In the genomic region with DNA sequence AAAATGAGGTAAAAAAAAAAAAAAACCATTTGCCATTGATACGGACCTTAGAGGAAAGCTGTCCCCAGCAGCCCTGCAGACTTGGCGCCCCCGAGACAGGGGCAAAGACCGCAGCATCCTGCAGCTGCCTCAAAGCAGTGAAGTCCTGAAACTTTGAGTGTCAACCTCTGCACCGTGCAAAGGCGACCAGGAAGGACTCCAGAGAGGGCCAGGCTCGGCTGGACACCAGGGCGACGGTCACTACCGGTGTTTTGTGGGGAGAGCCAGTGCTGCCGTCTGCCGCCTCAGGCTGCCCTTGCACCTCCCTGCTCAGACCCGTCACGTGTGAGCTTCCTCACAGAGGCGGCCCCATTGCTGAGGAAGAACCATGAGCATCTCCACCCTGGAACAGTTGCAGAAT, we compare ENCODE assay signal across 2 cellular contexts.
TF ChIP-seq lines count a peak whose summit lies in the region.

No MANE protein-coding gene starts in this region.

TF ChIP-seq in liver, 16 proteins besides CTCF, POLR2A, EP300 and RAD21 (continued from another document):
- TF ChIP-seq, protein P1, sequence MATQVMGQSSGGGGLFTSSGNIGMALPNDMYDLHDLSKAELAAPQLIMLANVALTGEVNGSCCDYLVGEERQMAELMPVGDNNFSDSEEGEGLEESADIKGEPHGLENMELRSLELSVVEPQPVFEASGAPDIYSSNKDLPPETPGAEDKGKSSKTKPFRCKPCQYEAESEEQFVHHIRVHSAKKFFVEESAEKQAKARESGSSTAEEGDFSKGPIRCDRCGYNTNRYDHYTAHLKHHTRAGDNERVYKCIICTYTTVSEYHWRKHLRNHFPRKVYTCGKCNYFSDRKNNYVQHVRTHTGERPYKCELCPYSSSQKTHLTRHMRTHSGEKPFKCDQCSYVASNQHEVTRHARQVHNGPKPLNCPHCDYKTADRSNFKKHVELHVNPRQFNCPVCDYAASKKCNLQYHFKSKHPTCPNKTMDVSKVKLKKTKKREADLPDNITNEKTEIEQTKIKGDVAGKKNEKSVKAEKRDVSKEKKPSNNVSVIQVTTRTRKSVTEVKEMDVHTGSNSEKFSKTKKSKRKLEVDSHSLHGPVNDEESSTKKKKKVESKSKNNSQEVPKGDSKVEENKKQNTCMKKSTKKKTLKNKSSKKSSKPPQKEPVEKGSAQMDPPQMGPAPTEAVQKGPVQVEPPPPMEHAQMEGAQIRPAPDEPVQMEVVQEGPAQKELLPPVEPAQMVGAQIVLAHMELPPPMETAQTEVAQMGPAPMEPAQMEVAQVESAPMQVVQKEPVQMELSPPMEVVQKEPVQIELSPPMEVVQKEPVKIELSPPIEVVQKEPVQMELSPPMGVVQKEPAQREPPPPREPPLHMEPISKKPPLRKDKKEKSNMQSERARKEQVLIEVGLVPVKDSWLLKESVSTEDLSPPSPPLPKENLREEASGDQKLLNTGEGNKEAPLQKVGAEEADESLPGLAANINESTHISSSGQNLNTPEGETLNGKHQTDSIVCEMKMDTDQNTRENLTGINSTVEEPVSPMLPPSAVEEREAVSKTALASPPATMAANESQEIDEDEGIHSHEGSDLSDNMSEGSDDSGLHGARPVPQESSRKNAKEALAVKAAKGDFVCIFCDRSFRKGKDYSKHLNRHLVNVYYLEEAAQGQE (IDR thresholded peaks at IDR 0.05), result no peak
- TF ChIP-seq, protein P2, sequence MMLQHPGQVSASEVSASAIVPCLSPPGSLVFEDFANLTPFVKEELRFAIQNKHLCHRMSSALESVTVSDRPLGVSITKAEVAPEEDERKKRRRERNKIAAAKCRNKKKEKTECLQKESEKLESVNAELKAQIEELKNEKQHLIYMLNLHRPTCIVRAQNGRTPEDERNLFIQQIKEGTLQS (IDR thresholded peaks at IDR 0.05), result no peak
- no peak for TF ChIP-seq HNF4A (conservative IDR thresholded peaks at IDR 0.05)
- no peak for TF ChIP-seq FOXA2 (IDR thresholded peaks at IDR 0.05)
- no peak for TF ChIP-seq NR2F2 (IDR thresholded peaks at IDR 0.05)
- TF ChIP-seq YY1 (IDR thresholded peaks at IDR 0.05), result no peak
- TF ChIP-seq SP1 (IDR thresholded peaks at IDR 0.05), result no peak
- TF ChIP-seq, protein P3, sequence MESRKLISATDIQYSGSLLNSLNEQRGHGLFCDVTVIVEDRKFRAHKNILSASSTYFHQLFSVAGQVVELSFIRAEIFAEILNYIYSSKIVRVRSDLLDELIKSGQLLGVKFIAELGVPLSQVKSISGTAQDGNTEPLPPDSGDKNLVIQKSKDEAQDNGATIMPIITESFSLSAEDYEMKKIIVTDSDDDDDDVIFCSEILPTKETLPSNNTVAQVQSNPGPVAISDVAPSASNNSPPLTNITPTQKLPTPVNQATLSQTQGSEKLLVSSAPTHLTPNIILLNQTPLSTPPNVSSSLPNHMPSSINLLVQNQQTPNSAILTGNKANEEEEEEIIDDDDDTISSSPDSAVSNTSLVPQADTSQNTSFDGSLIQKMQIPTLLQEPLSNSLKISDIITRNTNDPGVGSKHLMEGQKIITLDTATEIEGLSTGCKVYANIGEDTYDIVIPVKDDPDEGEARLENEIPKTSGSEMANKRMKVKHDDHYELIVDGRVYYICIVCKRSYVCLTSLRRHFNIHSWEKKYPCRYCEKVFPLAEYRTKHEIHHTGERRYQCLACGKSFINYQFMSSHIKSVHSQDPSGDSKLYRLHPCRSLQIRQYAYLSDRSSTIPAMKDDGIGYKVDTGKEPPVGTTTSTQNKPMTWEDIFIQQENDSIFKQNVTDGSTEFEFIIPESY (IDR thresholded peaks at IDR 0.05), result no peak
- TF ChIP-seq GABPA (IDR thresholded peaks at IDR 0.05 in 1 of 2, conservative IDR thresholded peaks at IDR 0.05 in 1 of 2), result no peak
- TF ChIP-seq HNF4G (IDR thresholded peaks at IDR 0.05), result no peak
- TF ChIP-seq, protein P4, sequence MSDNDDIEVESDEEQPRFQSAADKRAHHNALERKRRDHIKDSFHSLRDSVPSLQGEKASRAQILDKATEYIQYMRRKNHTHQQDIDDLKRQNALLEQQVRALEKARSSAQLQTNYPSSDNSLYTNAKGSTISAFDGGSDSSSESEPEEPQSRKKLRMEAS (IDR thresholded peaks at IDR 0.05), result no peak
- no peak for TF ChIP-seq JUND (IDR thresholded peaks at IDR 0.05)
- TF ChIP-seq FOXA1 (IDR thresholded peaks at IDR 0.05), result no peak
- TF ChIP-seq TAF1 (conservative IDR thresholded peaks at IDR 0.05), result no peak
TF ChIP-seq in liver: peak in this region for 0.

TF ChIP-seq in HepG2, 621 proteins besides CTCF, POLR2A, EP300 and RAD21 (continued from another document):
- TF ChIP-seq, protein P5, sequence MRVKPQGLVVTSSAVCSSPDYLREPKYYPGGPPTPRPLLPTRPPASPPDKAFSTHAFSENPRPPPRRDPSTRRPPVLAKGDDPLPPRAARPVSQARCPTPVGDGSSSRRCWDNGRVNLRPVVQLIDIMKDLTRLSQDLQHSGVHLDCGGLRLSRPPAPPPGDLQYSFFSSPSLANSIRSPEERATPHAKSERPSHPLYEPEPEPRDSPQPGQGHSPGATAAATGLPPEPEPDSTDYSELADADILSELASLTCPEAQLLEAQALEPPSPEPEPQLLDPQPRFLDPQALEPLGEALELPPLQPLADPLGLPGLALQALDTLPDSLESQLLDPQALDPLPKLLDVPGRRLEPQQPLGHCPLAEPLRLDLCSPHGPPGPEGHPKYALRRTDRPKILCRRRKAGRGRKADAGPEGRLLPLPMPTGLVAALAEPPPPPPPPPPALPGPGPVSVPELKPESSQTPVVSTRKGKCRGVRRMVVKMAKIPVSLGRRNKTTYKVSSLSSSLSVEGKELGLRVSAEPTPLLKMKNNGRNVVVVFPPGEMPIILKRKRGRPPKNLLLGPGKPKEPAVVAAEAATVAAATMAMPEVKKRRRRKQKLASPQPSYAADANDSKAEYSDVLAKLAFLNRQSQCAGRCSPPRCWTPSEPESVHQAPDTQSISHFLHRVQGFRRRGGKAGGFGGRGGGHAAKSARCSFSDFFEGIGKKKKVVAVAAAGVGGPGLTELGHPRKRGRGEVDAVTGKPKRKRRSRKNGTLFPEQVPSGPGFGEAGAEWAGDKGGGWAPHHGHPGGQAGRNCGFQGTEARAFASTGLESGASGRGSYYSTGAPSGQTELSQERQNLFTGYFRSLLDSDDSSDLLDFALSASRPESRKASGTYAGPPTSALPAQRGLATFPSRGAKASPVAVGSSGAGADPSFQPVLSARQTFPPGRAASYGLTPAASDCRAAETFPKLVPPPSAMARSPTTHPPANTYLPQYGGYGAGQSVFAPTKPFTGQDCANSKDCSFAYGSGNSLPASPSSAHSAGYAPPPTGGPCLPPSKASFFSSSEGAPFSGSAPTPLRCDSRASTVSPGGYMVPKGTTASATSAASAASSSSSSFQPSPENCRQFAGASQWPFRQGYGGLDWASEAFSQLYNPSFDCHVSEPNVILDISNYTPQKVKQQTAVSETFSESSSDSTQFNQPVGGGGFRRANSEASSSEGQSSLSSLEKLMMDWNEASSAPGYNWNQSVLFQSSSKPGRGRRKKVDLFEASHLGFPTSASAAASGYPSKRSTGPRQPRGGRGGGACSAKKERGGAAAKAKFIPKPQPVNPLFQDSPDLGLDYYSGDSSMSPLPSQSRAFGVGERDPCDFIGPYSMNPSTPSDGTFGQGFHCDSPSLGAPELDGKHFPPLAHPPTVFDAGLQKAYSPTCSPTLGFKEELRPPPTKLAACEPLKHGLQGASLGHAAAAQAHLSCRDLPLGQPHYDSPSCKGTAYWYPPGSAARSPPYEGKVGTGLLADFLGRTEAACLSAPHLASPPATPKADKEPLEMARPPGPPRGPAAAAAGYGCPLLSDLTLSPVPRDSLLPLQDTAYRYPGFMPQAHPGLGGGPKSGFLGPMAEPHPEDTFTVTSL (CRISPR knock-in tag; IDR thresholded peaks at IDR 0.05; ENCODE audit: borderline replicate concordance), result no peak
- TF ChIP-seq RBM39 (IDR thresholded peaks at IDR 0.05; ENCODE audit: low read depth, low read length, poor library complexity, severe bottlenecking), result no peak
- TF ChIP-seq HOXA3 (CRISPR knock-in tag; IDR thresholded peaks at IDR 0.05), result no peak
- no peak for TF ChIP-seq ZNF274 (CRISPR knock-in tag; IDR thresholded peaks at IDR 0.05)
- TF ChIP-seq JUND (CRISPR knock-in tag; IDR thresholded peaks at IDR 0.05), result no peak
- TF ChIP-seq ZNF589 (CRISPR knock-in tag; conservative IDR thresholded peaks at IDR 0.05), result no peak
- no peak for TF ChIP-seq TRIM24 (CRISPR knock-in tag; IDR thresholded peaks at IDR 0.05)
